16 cellular contexts compared by ENCODE assay signal in genomic region chr14:52369305-52369781, GRCh38. TPM values are rescaled to one million over a fixed set of nuclear protein-coding genes. Genes with fewer than 3 reads are reported as not detected.
DNase-seq lines count a peak whose midpoint lies in the region; ATAC-seq and TF ChIP-seq lines count a peak whose summit lies in the region.
"Had no signal": no experiment of that assay in that cellular context is flagged by ENCODE, and none has a peak within 500 bp of the region (broad histone marks: within the 10 kb centered on the region; RNA-seq: fewer than 3 reads in every experiment).

No MANE protein-coding gene starts in this region.

- no peak for TF ChIP-seq POLR2A in IMR-90 (IDR thresholded peaks at IDR 0.05; ENCODE audit: low read depth, low read length)
- no peak for TF ChIP-seq POLR2A in Peyer's patch (IDR thresholded peaks at IDR 0.05)

- H3K27me3 ChIP-seq in IMR-90 (ENCODE audit: control insufficient read depth, insufficient read depth, low read length) (0 out of 2 replicates have a peak, but pooled peaks cover 2% of the 10 kb centered on the region), left lung (no peaks in the 10 kb centered on the region), hepatocyte (no peaks in the 10 kb centered on the region), Peyer's patch (no peaks in the 10 kb centered on the region)

- no peak for TF ChIP-seq RAD21 in IMR-90 (IDR thresholded peaks at IDR 0.05; ENCODE audit: low read length)

- H3K4ac ChIP-seq in IMR-90 (ENCODE audit: low read depth, low read length): peak overlapping the region; percentile 66

- CTCF ChIA-PET in IMR-90 (lab: Yijun Ruan, JAX): no interaction called here

- no peak overlapping the region for H3K56ac ChIP-seq in IMR-90 (ENCODE audit: extremely low read depth, insufficient read depth, low read length)

- peak overlapping the region; percentile 20; the same call in 1 of the 2 replicates for H3K18ac ChIP-seq in IMR-90 (ENCODE audit: low read depth, low read length)

- H3K9me3 ChIP-seq in IMR-90 (ENCODE audit: control insufficient read depth, insufficient read depth, low read length): no peaks in the 10 kb centered on the region
- peaks cover 0 to 4% of the 10 kb centered on the region in 2 donors for H3K9me3 ChIP-seq in left lung
- no peaks in the 10 kb centered on the region for H3K9me3 ChIP-seq in hepatocyte (ENCODE audit: low read depth)
- H3K9me3 ChIP-seq in Peyer's patch: no peaks in the 10 kb centered on the region

- DNase-seq in AG08395 (ENCODE audit: low spot score) (peak; percentile 82), IMR-90 (peak; percentile 54), epidermal melanocyte (ENCODE audit: insufficient read length, low spot score) (peak; percentile 48), left lung (no peak), Ammon's horn (ENCODE audit: low spot score) (no peak), hepatocyte (ENCODE audit: low spot score) (no peak), Peyer's patch (no peak)
- DNase-seq: activated CD4-positive, alpha-beta T cell treated with anti-CD3 and anti-CD28 coated beads for 1 hour; activated CD8-positive, alpha-beta memory T cell treated with anti-CD3 and anti-CD28 coated beads, Interleukin-2, amount 50 U/mL, for 4 hours; activated naive CD4-positive, alpha-beta T cell treated with anti-CD3 and anti-CD28 coated beads for 36 hours; hypothalamus; naive thymus-derived CD8-positive, alpha-beta T cell; NCI-H2081 treated with DMSO at 0.1 percent for 48 hours; T-helper 17 cell had no signal

- H2BK120ac ChIP-seq in IMR-90 (ENCODE audit: low read depth, low read length): peak overlapping the region; percentile 38; the same call in 1 of the 2 replicates

- dilution Hi-C loops in IMR-90 (cut with HindIII; ENCODE audit: low sequenced_read_pairs, unreplicated experiment): no loop called here

- peak overlapping the region; percentile 52; the same call in 1 of the 2 replicates for H2BK20ac ChIP-seq in IMR-90 (ENCODE audit: low read depth, low read length)

- no peak overlapping the region for H2AK9ac ChIP-seq in IMR-90 (replicated peaks; ENCODE audit: low read depth, low read length, poor library complexity)

- H2BK5ac ChIP-seq in IMR-90 (ENCODE audit: low read depth, low read length, poor library complexity, severe bottlenecking): no peak overlapping the region

- H3K4me1 ChIP-seq in IMR-90 (ENCODE audit: control insufficient read depth, insufficient read depth, low read length): peaks cover 6% of the 10 kb centered on the region
- peaks cover 0 to 2% of the 10 kb centered on the region in 2 donors for H3K4me1 ChIP-seq in left lung
- no peaks in the 10 kb centered on the region for H3K4me1 ChIP-seq in hepatocyte (ENCODE audit: insufficient read depth)
- H3K4me1 ChIP-seq in Peyer's patch: no peaks in the 10 kb centered on the region

- H4K8ac ChIP-seq in IMR-90 (ENCODE audit: low read depth in 2 of 2, low read length in 2 of 2): peak overlapping the region in 1 of 2 experiments; percentile 43; a peak in 1 of 4 replicates

- H3K9me1 ChIP-seq in IMR-90 (ENCODE audit: insufficient read depth, low read length): peaks cover 3% of the 10 kb centered on the region; the same call in 1 of the 2 replicates

- H3K27ac ChIP-seq in IMR-90 (ENCODE audit: insufficient read depth, low read length) (no peak overlapping the region), left lung (peak overlapping the region in 1 of 2 donors; percentile 21), hepatocyte (no peak overlapping the region), Peyer's patch (no peak overlapping the region)

- no CpG with 5 or more reads among the region's 3 CpGs for WGBS in IMR-90 (ENCODE audit: extremely low coverage in 2 of 2, insufficient read length in 1 of 2), 2 experiments
- WGBS in hepatocyte (ENCODE audit: low lambda C conversion rate, missing lambda C conversion rate): 92% methylated on average over 3 of the region's 3 CpGs

- no TSS peak for BruUV-seq in IMR-90 (replicated peaks; lab: Mats Ljungman, UMichigan)

- H3K9ac ChIP-seq in IMR-90 (ENCODE audit: low read depth, low read length): no peak overlapping the region

- intact Hi-C loops in IMR-90 (cut with micrococcal nuclease) (no loop called here), left lung (cut with DNase I) (no loop called here)

- H2BK15ac ChIP-seq in IMR-90 (ENCODE audit: low read depth, low read length): peak overlapping the region; percentile 42; the same call in 1 of the 3 replicates

- peak overlapping the region; percentile 28 for H3K14ac ChIP-seq in IMR-90 (replicated peaks; ENCODE audit: low read depth, low read length)

- H2AK5ac ChIP-seq in IMR-90 (ENCODE audit: low read depth, low read length): no peak overlapping the region

- H2AFZ ChIP-seq in IMR-90 (replicated peaks; ENCODE audit: low read length, poor library complexity) (no peak overlapping the region), hepatocyte (no peak overlapping the region)

- H3K4me3 ChIP-seq in IMR-90 (ENCODE audit: insufficient read depth, low read depth, low read length) (no peak overlapping the region), left lung (no peak overlapping the region), hepatocyte (no peak overlapping the region), Peyer's patch (no peak overlapping the region)

- TF ChIP-seq CTCF in IMR-90 (conservative IDR thresholded peaks at IDR 0.05; ENCODE audit: low read depth, low read length): no peak
- no peak for TF ChIP-seq CTCF in left lung (IDR thresholded peaks at IDR 0.05)
- no peak for TF ChIP-seq CTCF in hepatocyte (IDR thresholded peaks at IDR 0.05; ENCODE audit: poor library complexity)
- TF ChIP-seq CTCF in Peyer's patch (IDR thresholded peaks at IDR 0.05): no peak

- H4K91ac ChIP-seq in IMR-90 (ENCODE audit: insufficient read depth, low read depth, low read length): peak overlapping the region; percentile 54; the same call in 1 of the 2 replicates

- in situ Hi-C loops in IMR-90 (cut with MboI; ENCODE audit: low sequenced_read_pairs): no loop called here

- H3K36me3 ChIP-seq in IMR-90 (ENCODE audit: control insufficient read depth, insufficient read depth, low read length) (no peaks in the 10 kb centered on the region), left lung (no peaks in the 10 kb centered on the region), hepatocyte (replicated peaks; ENCODE audit: insufficient read depth, low read depth) (no peaks in the 10 kb centered on the region), Peyer's patch (no peaks in the 10 kb centered on the region)

- H4K5ac ChIP-seq in IMR-90 (ENCODE audit: low read depth, low read length): peak overlapping the region; percentile 3; the same call in 1 of the 2 replicates

- H3K79me1 ChIP-seq in IMR-90 (ENCODE audit: low read depth in 1 of 2, low read length in 2 of 2): no peaks in the 10 kb centered on the region

- H3K79me2 ChIP-seq in hepatocyte: no peaks in the 10 kb centered on the region

- H4K20me1 ChIP-seq in IMR-90 (ENCODE audit: insufficient read depth, low read length): no peaks in the 10 kb centered on the region
- no peaks in the 10 kb centered on the region for H4K20me1 ChIP-seq in hepatocyte (ENCODE audit: insufficient read depth, poor library complexity, severe bottlenecking)

- no peak overlapping the region for H3K4me2 ChIP-seq in IMR-90 (ENCODE audit: low read depth, low read length)
- H3K4me2 ChIP-seq in hepatocyte: no peak overlapping the region

- H3K9me2 ChIP-seq in hepatocyte (replicated peaks; ENCODE audit: insufficient read depth): no peaks in the 10 kb centered on the region

- POLR2A ChIA-PET in IMR-90 (lab: Charles Lee; ENCODE audit: unreplicated experiment): no interaction called here

- ATAC-seq in IMR-90 (ENCODE audit: low read depth) (no peak; the same call in 1 of the 2 replicates), left lung (peak; percentile 24), GM18873 (IDR thresholded peaks at IDR 0.05; ENCODE audit: low FRiP score, unreplicated experiment) (no peak)
- ATAC-seq: naive thymus-derived CD8-positive, alpha-beta T cell; T-helper 17 cell had no signal

- no peak overlapping the region for H3K23ac ChIP-seq in IMR-90 (ENCODE audit: low read depth, low read length)

TF ChIP-seq in IMR-90, 13 proteins besides CTCF, POLR2A, EP300 and RAD21:
- no peak for TF ChIP-seq MAFK (IDR thresholded peaks at IDR 0.05; ENCODE audit: low read depth, low read length)
- no peak for TF ChIP-seq CEBPB (IDR thresholded peaks at IDR 0.05; ENCODE audit: low read depth, low read length)
- TF ChIP-seq MXI1 (IDR thresholded peaks at IDR 0.05; ENCODE audit: borderline replicate concordance, low read depth, low read length): no peak
- no peak for TF ChIP-seq FOS (IDR thresholded peaks at IDR 0.05; ENCODE audit: low read depth, low read length)
- TF ChIP-seq BHLHE40 (IDR thresholded peaks at IDR 0.05; ENCODE audit: low read depth, low read length): no peak
- TF ChIP-seq USF2 (IDR thresholded peaks at IDR 0.05; ENCODE audit: low read depth, low read length): no peak
- no peak for TF ChIP-seq SMC3 (IDR thresholded peaks at IDR 0.05; ENCODE audit: low read depth, low read length)
- no peak for TF ChIP-seq NFE2L2 (IDR thresholded peaks at IDR 0.05; ENCODE audit: low read depth, low read length)

RNA-seq across cellular contexts. Expression of gene PTGER2, which starts 55.2 kb away (rescaled TPM):
- total RNA-seq in IMR-90 (2012; rRNA removed): 24.7 and 33.6 TPM in 2 replicates
- 58.5 and 59.4 TPM in 2 replicates for polyA plus RNA-seq in IMR-90 (2012; rRNA removed)
- polyA plus RNA-seq in IMR-90 (2012; cell fraction: cytosol; rRNA removed): 23.6 and 49.1 TPM in 2 replicates
- 12.4 and 18.8 TPM in 2 replicates for polyA plus RNA-seq in IMR-90 (2012; cell fraction: nucleus; rRNA removed; ENCODE audit: low replicate concordance)
- total RNA-seq in left lung: 10 to 100 TPM in 1 of 2 donors, 1 to 10 TPM in 1; 8.9 to 19.2 TPM
- 18.5 and 18.7 TPM in 2 replicates for total RNA-seq in hepatocyte
- polyA plus RNA-seq in hepatocyte: 43.0 and 49.3 TPM in 2 replicates
- 1 to 10 TPM; 2.7 to 6.4 (median 4.9) TPM for total RNA-seq in Peyer's patch
- total RNA-seq: temporal lobe had no signal

Comparison
In these comparisons a context has a peak if more than half of its experiments do, and no peak if none do; other contexts are left out.
1. DNase-seq: peak in AG08395 (single experiment), IMR-90 (single experiment) and epidermal melanocyte (single experiment); none in left lung (0 of 2), Ammon's horn (single experiment), hepatocyte (single experiment) and Peyer's patch (0 of 3).